ENCODE assay signal across 18 cellular contexts in genomic region chr5:157470616-157471015, GRCh38. TPM values are rescaled to one million over a fixed set of nuclear protein-coding genes. Genes with fewer than 3 reads are reported as not detected.
"Had no signal": no experiment of that assay in that cellular context is flagged by ENCODE, and none has a peak within 500 bp of the region (broad histone marks: within the 10 kb centered on the region; RNA-seq: fewer than 3 reads in every experiment).

No MANE protein-coding gene starts in this region.

- H3K4me3 Mint-ChIP-seq: activated B cell treated with CpG ODN at 0.5 μM for 24 hours; activated CD4-positive, alpha-beta T cell treated with anti-CD3 and anti-CD28 coated beads, Interleukin-2, amount 10 ng/mL, durations not matched to agents 24 days and 14 days; activated naive CD8-positive, alpha-beta T cell; nephron; stimulated activated naive CD8-positive, alpha-beta T cell treated with anti-CD3 and anti-CD28 coated beads, Interleukin-15, Interleukin-2, amounts not matched to agents 100 ng/mL and 50 ng/mL, for 24 hours had no signal

- H3K9me3 ChIP-seq: mucosa of descending colon had no signal

- H3K27me3 ChIP-seq: brain microvascular endothelial cell had no signal

- H3K4me3 ChIP-seq: mucosa of descending colon had no signal

- H3K36me3 Mint-ChIP-seq: activated naive CD8-positive, alpha-beta T cell had no signal

- H3K27ac ChIP-seq: brain microvascular endothelial cell had no signal

- ATAC-seq: mucosa of descending colon, sciatic nerve had no signal

- DNase-seq: activated B cell treated with CpG ODN at 0.5 μM for 24 hours; activated CD4-positive, alpha-beta T cell treated with anti-CD3 and anti-CD28 coated beads, Interleukin-2, amount 10 ng/mL, durations not matched to agents 24 days and 14 days; activated gamma-delta T cell; amygdala; brain microvascular endothelial cell; effector CD4-positive, alpha-beta T cell; foreskin melanocyte; head of caudate nucleus; mammary epithelial cell; mucosa of descending colon; occipital lobe; stimulated activated CD4-positive, alpha-beta T cell treated with anti-CD3 and anti-CD28 coated beads, Interleukin-12 subunit alpha, Interleukin-12 subunit beta, amount 100 ng/mL, for 4 hours; SW 1271 had no signal

- H3K9me3 Mint-ChIP-seq: activated B cell treated with CpG ODN at 0.5 μM for 24 hours; activated CD4-positive, alpha-beta T cell treated with anti-CD3 and anti-CD28 coated beads, Interleukin-2, amount 10 ng/mL, durations not matched to agents 24 days and 14 days; nephron; stimulated activated naive CD8-positive, alpha-beta T cell treated with anti-CD3 and anti-CD28 coated beads, Interleukin-15, Interleukin-2, amounts not matched to agents 100 ng/mL and 50 ng/mL, for 24 hours had no signal

- H3K27ac Mint-ChIP-seq: activated CD4-positive, alpha-beta T cell treated with anti-CD3 and anti-CD28 coated beads, Interleukin-2, amount 10 ng/mL, durations not matched to agents 24 days and 14 days; activated naive CD8-positive, alpha-beta T cell; nephron; stimulated activated naive CD8-positive, alpha-beta T cell treated with anti-CD3 and anti-CD28 coated beads, Interleukin-15, Interleukin-2, amounts not matched to agents 100 ng/mL and 50 ng/mL, for 24 hours had no signal

- H3K27me3 Mint-ChIP-seq: activated B cell treated with CpG ODN at 0.5 μM for 24 hours; activated CD4-positive, alpha-beta T cell treated with anti-CD3 and anti-CD28 coated beads, Interleukin-2, amount 10 ng/mL, durations not matched to agents 24 days and 14 days; activated naive CD8-positive, alpha-beta T cell; stimulated activated naive CD8-positive, alpha-beta T cell treated with anti-CD3 and anti-CD28 coated beads, Interleukin-15, Interleukin-2, amounts not matched to agents 100 ng/mL and 50 ng/mL, for 24 hours had no signal

RNA-seq across cellular contexts. Expression of gene NIPAL4, which starts 10.6 kb away (rescaled TPM):
- total RNA-seq: occipital lobe, pulmonary artery endothelial cell had no signal
